8 cellular contexts compared by ENCODE assay signal in genomic region chr19:29811125-29812079, GRCh38. TPM values are rescaled to one million over a fixed set of nuclear protein-coding genes. Genes with fewer than 3 reads are reported as not detected.
DNase-seq lines count a peak whose midpoint lies in the region; ATAC-seq and TF ChIP-seq lines count a peak whose summit lies in the region.

Gene CCNE1 (plus strand): TSS chr19:29811991. CDS start chr19:29812556, 565 bp downstream.

- POLR2A ChIA-PET in AG04449 (lab: Yijun Ruan, JAX): no interaction called here
- POLR2A ChIA-PET in activated B cell treated with CpG ODN at 0.5 μM for 24 hours (lab: Charles Lee): interaction anchor here (0.6 kb wide), 1 partner anchor 599 kb away, joined by 3 read pairs; no protein-coding TSS in a partner anchor

- peak within 1 kb of the TSS; percentile 56 for H3K4me3 ChIP-seq in AG04449 (ENCODE audit: low read depth, low read length)
- peak within 1 kb of the TSS; percentile 52 to 57 for H3K4me3 ChIP-seq in cardiac fibroblast (replicated peaks in 1 of 2; ENCODE audit: low read depth in 2 of 2, low read length in 2 of 2)

- no peak for DNase-seq in AG04449 (ENCODE audit: low read depth, low spot score)
- DNase-seq in NCI-H2196 treated with DMSO at 0.1 percent for 48 hours (lab: John Stamatoyannopoulos, UW; ENCODE audit: unreplicated experiment): peak; percentile 61
- DNase-seq in activated B cell treated with CpG ODN at 0.5 μM for 24 hours: peak; percentile 95
- peak; percentile 81 to 92 for DNase-seq in cardiac fibroblast (ENCODE audit: low read depth in 2 of 2)
- peak; percentile 90 for DNase-seq in islet precursor cell
- peak; percentile 86 to 98 for DNase-seq in stimulated activated CD4-positive, alpha-beta T cell treated with anti-CD3 and anti-CD28 coated beads, Interleukin-12 subunit alpha, Interleukin-12 subunit beta, amount 100 ng/mL, for 24 hours (ENCODE audit: low read depth in 2 of 2)

- no peaks in the 10 kb centered on the region for H3K27me3 Mint-ChIP-seq in activated B cell treated with CpG ODN at 0.5 μM for 24 hours

- intact Hi-C loops in activated B cell treated with CpG ODN at 0.5 μM for 24 hours (cut with micrococcal nuclease): loop anchor here (1.0 to 10.0 kb wide), 7 partner anchors 34 to 598 kb away; partner anchors contain the start of genes C19orf12, UQCRFS1 and URI1

- H3K4me3 Mint-ChIP-seq in activated B cell treated with CpG ODN at 0.5 μM for 24 hours: peak within 1 kb of the TSS; percentile 85

- peaks cover 18% of the 10 kb centered on the region for H3K4me1 Mint-ChIP-seq in activated B cell treated with CpG ODN at 0.5 μM for 24 hours

- H3K9me3 Mint-ChIP-seq in activated B cell treated with CpG ODN at 0.5 μM for 24 hours: no peaks in the 10 kb centered on the region

- TF ChIP-seq CTCF in AG04449 (IDR thresholded peaks at IDR 0.05; ENCODE audit: insufficient read depth, low read length, missing control alignments) (no peak), activated B cell treated with CpG ODN at 0.5 μM for 24 hours (IDR thresholded peaks at IDR 0.05) (no peak), cardiac fibroblast (IDR thresholded peaks at IDR 0.05; ENCODE audit: low read depth, low read length) (no peak)

- H3K27ac Mint-ChIP-seq in activated B cell treated with CpG ODN at 0.5 μM for 24 hours: peak within 1 kb of the TSS; percentile 77

- ATAC-seq in GM18861 (IDR thresholded peaks at IDR 0.05; ENCODE audit: unreplicated experiment): peak; percentile 67
- peak; percentile 75 for ATAC-seq in HG03095 (IDR thresholded peaks at IDR 0.05; ENCODE audit: unreplicated experiment)
- ATAC-seq in activated B cell treated with CpG ODN at 0.5 μM for 24 hours (ENCODE audit: low read depth): peak; percentile 94

- CTCF ChIA-PET in AG04449 (lab: Yijun Ruan, JAX) (no interaction called here), activated B cell treated with CpG ODN at 0.5 μM for 24 hours (lab: Charles Lee) (no interaction called here)

- peaks cover 2% of the 10 kb centered on the region for H3K36me3 Mint-ChIP-seq in activated B cell treated with CpG ODN at 0.5 μM for 24 hours (ENCODE audit: low read depth)

RNA-seq across cellular contexts. Expression of gene CCNE1, which starts in this region (rescaled TPM):
- total RNA-seq in activated B cell treated with CpG ODN at 0.5 μM for 24 hours: 3.4 and 4.1 TPM in 2 replicates
